In genomic region chr1:115764541-115764940, GRCh38 we compare ENCODE assay signal across 9 cellular contexts. TPM values are rescaled to one million over a fixed set of nuclear protein-coding genes. Genes with fewer than 3 reads are reported as not detected.
DNase-seq lines count a peak whose midpoint lies in the region; ATAC-seq and TF ChIP-seq lines count a peak whose summit lies in the region.
"Had no signal": no experiment of that assay in that cellular context is flagged by ENCODE, and none has a peak within 500 bp of the region (broad histone marks: within the 10 kb centered on the region; RNA-seq: fewer than 3 reads in every experiment).

No MANE protein-coding gene starts in this region.

- no peak overlapping the region for H3K4me3 Mint-ChIP-seq in endothelial cell (ENCODE audit: unreplicated experiment)
- H3K4me3 Mint-ChIP-seq: dendritic cell treated with granulocyte-macrophage colony-stimulating factor and Interleukin-4, amounts not matched to agents 40 ng/mL and 50 ng/mL, for 4 days had no signal

- no peaks in the 10 kb centered on the region for H3K9me3 Mint-ChIP-seq in endothelial cell (ENCODE audit: unreplicated experiment)

- no peak overlapping the region for H3K4me3 ChIP-seq in parathyroid adenoma (ENCODE audit: low read depth, low read length)

- H3K4me1 Mint-ChIP-seq in endothelial cell (ENCODE audit: unreplicated experiment) = peaks cover 5% of the 10 kb centered on the region

- no peaks in the 10 kb centered on the region for H3K27me3 ChIP-seq in parathyroid adenoma (ENCODE audit: control insufficient read depth, insufficient read depth, low read length)

- H3K9ac ChIP-seq in parathyroid adenoma = no peak overlapping the region

- H3K9me3 ChIP-seq in parathyroid adenoma (ENCODE audit: control insufficient read depth, low read length) = no peaks in the 10 kb centered on the region

- H3K27ac Mint-ChIP-seq in endothelial cell (ENCODE audit: unreplicated experiment) = no peak overlapping the region
- H3K27ac Mint-ChIP-seq: dendritic cell treated with granulocyte-macrophage colony-stimulating factor and Interleukin-4, amounts not matched to agents 40 ng/mL and 50 ng/mL, for 4 days had no signal

- DNase-seq in ELF-1 (ENCODE audit: low read depth, low spot score) (peak; percentile 48), NCI-H1105 (lab: John Stamatoyannopoulos, UW) (peak; percentile 35), endothelial cell (ENCODE audit: low spot score) (peak; percentile 57), NCI-H2227 treated with DMSO at 0.1 percent for 48 hours (lab: John Stamatoyannopoulos, UW) (no peak), hepatic stellate cell (ENCODE audit: low spot score) (no peak)
- no peak for DNase-seq in stimulated activated CD4-positive, alpha-beta T cell treated with anti-CD3 and anti-CD28 coated beads, Interleukin-1b, Interleukin-23, amount 100 ng/mL, for 48 hours

- no peak for ATAC-seq in HG03520 (IDR thresholded peaks at IDR 0.05; ENCODE audit: unreplicated experiment)

- no peaks in the 10 kb centered on the region for H3K36me3 ChIP-seq in parathyroid adenoma (ENCODE audit: control insufficient read depth, insufficient read depth, low read length)

- no peak overlapping the region for H2AFZ ChIP-seq in parathyroid adenoma

- no peaks in the 10 kb centered on the region for H3K4me1 ChIP-seq in parathyroid adenoma

- no peaks in the 10 kb centered on the region for H3K79me2 ChIP-seq in parathyroid adenoma

- no peaks in the 10 kb centered on the region for H3K36me3 Mint-ChIP-seq in endothelial cell (ENCODE audit: low read depth, unreplicated experiment)

- H3K4me2 ChIP-seq in parathyroid adenoma (ENCODE audit: low read length) = no peak overlapping the region

- peaks cover 4% of the 10 kb centered on the region for H3K27me3 Mint-ChIP-seq in endothelial cell (ENCODE audit: unreplicated experiment)
- H3K27me3 Mint-ChIP-seq: dendritic cell treated with granulocyte-macrophage colony-stimulating factor and Interleukin-4, amounts not matched to agents 40 ng/mL and 50 ng/mL, for 4 days had no signal

- TF ChIP-seq CTCF in endothelial cell (IDR thresholded peaks at IDR 0.05; ENCODE audit: unreplicated experiment) (no peak), parathyroid adenoma (IDR thresholded peaks at IDR 0.05) (peak; percentile 12)

- H3K27ac ChIP-seq in parathyroid adenoma = no peak overlapping the region

RNA-seq across cellular contexts. Expression of gene CASQ2, which starts 4.0 kb away (rescaled TPM):
- not detected for total RNA-seq in endothelial cell (ENCODE audit: unreplicated experiment)

Comparison
In these comparisons a context has a peak if more than half of its experiments do, and no peak if none do; other contexts are left out.
1. DNase-seq: peak in ELF-1 (single experiment), NCI-H1105 (single experiment) and endothelial cell (single experiment); none in NCI-H2227 treated with DMSO at 0.1 percent for 48 hours (single experiment), hepatic stellate cell (single experiment) and stimulated activated CD4-positive, alpha-beta T cell treated with anti-CD3 and anti-CD28 coated beads, Interleukin-1b, Interleukin-23, amount 100 ng/mL, for 48 hours (single experiment).